ENCODE assay signal across 8 cellular contexts in the genomic region with DNA sequence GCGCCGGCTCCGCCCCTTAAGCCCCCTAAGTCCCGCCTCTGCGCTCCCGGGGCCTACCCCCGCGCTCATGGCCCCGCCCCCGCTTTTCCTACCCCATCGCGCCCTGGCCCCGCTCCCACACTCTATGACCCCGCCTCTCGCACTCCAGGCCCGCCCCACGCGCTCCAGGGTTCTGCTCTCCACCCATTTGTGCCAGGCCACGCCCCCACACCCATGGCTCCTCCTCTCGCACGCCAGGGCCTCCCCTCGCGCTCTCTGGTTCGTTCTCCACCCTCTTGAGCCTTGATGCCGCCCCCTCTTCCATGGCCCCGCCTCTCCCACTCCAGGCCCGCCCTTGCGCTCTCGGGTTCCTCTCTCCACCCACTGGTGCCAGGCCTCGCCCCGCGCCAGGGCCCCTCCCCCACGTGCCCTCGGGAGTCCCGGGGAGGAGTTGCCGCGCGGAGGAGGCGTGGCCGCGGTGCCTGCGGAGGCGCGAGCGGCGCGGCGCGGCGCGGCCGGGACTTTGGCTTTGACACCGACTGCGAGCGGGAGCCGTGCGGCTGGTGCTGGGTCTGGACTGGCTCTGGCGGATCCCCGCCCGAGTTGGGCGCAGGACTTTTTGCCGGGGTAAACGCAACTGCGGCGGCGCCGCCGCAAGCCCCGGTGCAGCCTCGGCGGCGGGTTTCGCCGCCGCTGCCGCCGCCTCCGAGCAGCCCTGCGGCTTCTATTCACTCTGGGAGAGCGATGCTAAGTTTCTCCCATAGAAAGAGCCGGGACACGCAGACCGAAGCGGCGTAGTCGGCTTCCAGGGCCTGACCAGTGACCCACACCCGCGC. TPM values are rescaled to one million over a fixed set of nuclear protein-coding genes. Genes with fewer than 3 reads are reported as not detected.
A peak's percentile ranks its signal among the peaks of the same experiment; 100 is the strongest.
DNase-seq lines count a peak whose midpoint lies in the region; ATAC-seq and TF ChIP-seq lines count a peak whose summit lies in the region.

A gene (plus strand): TSS at position 499 of the 815 bp plus-strand sequence. CDS start 1,071 bp downstream, outside the sequence.

- ATAC-seq in HG03439 (IDR thresholded peaks at IDR 0.05; ENCODE audit: unreplicated experiment), result peak; percentile 96

- TF ChIP-seq CTCF in choroid plexus epithelial cell (conservative IDR thresholded peaks at IDR 0.05; ENCODE audit: low read depth, low read length), result no peak
- TF ChIP-seq CTCF in kidney epithelial cell (IDR thresholded peaks at IDR 0.05; ENCODE audit: insufficient read depth, low read length, poor library complexity, severe bottlenecking), result no peak

- no peaks in the 10 kb centered on the region for H3K36me3 ChIP-seq in kidney epithelial cell (ENCODE audit: control insufficient read depth, insufficient read depth, low read length)

- peak; percentile 90 to 91 for DNase-seq in AML-193 (lab: John Stamatoyannopoulos, UW)
- peak; percentile 82 for DNase-seq in GM19238 (ENCODE audit: insufficient read length, low spot score)
- peak; percentile 97 for DNase-seq in NCI-H510A (lab: John Stamatoyannopoulos, UW)
- peak; percentile 99 to 100 for DNase-seq in activated CD4-positive, alpha-beta T cell treated with anti-CD3 and anti-CD28 coated beads for 24 hours (ENCODE audit: low read depth in 2 of 2)
- DNase-seq in choroid plexus epithelial cell (ENCODE audit: low read depth), result peak; percentile 100
- peak; percentile 79 for DNase-seq in kidney epithelial cell (ENCODE audit: low read depth)
- peak; percentile 99 for DNase-seq in stimulated activated CD4-positive, alpha-beta T cell treated with anti-CD3 and anti-CD28 coated beads, Interleukin-15, amount 100 ng/mL, for 24 hours

- H3K4me3 ChIP-seq in choroid plexus epithelial cell (ENCODE audit: low read depth, low read length), result peak within 1 kb of the TSS; percentile 72
- H3K4me3 ChIP-seq in kidney epithelial cell (ENCODE audit: low read depth, low read length), result peak within 1 kb of the TSS; percentile 61

- H3K27me3 ChIP-seq in kidney epithelial cell (ENCODE audit: control insufficient read depth, insufficient read depth, low read length), result no peaks in the 10 kb centered on the region

RNA-seq across cellular contexts. Expression of the gene that starts here (rescaled TPM):
- total RNA-seq in kidney epithelial cell, result 7.8 and 8.7 TPM in 2 replicates

Comparison
In these comparisons a context has a peak if more than half of its experiments do, and no peak if none do; other contexts are left out.
1. Peak in every context shown above with its lines: DNase-seq, ATAC-seq and H3K4me3 ChIP-seq.